ENCODE assay signal across 8 cellular contexts in genomic region chr17:45229681-45230409, GRCh38. TPM values are rescaled to one million over a fixed set of nuclear protein-coding genes. Genes with fewer than 3 reads are reported as not detected.
DNase-seq lines count a peak whose midpoint lies in the region; ATAC-seq and TF ChIP-seq lines count a peak whose summit lies in the region.

No MANE protein-coding gene starts in this region.

- peaks cover 82% of the 10 kb centered on the region for H3K36me3 Mint-ChIP-seq in effector memory CD8-positive, alpha-beta T cell (ENCODE audit: insufficient read depth)
- peaks cover 5% of the 10 kb centered on the region for H3K36me3 Mint-ChIP-seq in endothelial cell (ENCODE audit: low read depth, unreplicated experiment)

- H3K4me1 ChIP-seq in psoas muscle (peaks cover 15% of the 10 kb centered on the region), prostate gland (replicated peaks) (no peaks in the 10 kb centered on the region)

- peak overlapping the region; percentile 100 for H3K27ac Mint-ChIP-seq in effector memory CD8-positive, alpha-beta T cell
- H3K27ac Mint-ChIP-seq in endothelial cell (ENCODE audit: unreplicated experiment), result no peak overlapping the region

- H3K4me3 ChIP-seq in psoas muscle, result no peak overlapping the region
- no peak overlapping the region for H3K4me3 ChIP-seq in prostate gland

- no peak for TF ChIP-seq CTCF in GM10248 (IDR thresholded peaks at IDR 0.05; ENCODE audit: control extremely low read depth, extremely low read depth, low read depth, missing control alignments)
- no peak for TF ChIP-seq CTCF in psoas muscle (IDR thresholded peaks at IDR 0.05)
- no peak for TF ChIP-seq CTCF in prostate gland (IDR thresholded peaks at IDR 0.05)
- TF ChIP-seq CTCF in endothelial cell (IDR thresholded peaks at IDR 0.05; ENCODE audit: unreplicated experiment), result no peak

- intact Hi-C loops in psoas muscle (cut with DNase I), result no loop called here
- intact Hi-C loops in prostate gland (cut with DNase I), result no loop called here

- peak overlapping the region; percentile 97 to 98 for H3K4me3 Mint-ChIP-seq in effector memory CD8-positive, alpha-beta T cell
- H3K4me3 Mint-ChIP-seq in endothelial cell (ENCODE audit: unreplicated experiment), result no peak overlapping the region

- H3K27ac ChIP-seq in psoas muscle, result peak overlapping the region; percentile 62
- peak overlapping the region in 1 of 2 donors; percentile 14 for H3K27ac ChIP-seq in prostate gland

- DNase-seq in GM10248 (ENCODE audit: extremely low spot score) (peak; percentile 73), RPMI8226 (peak; percentile 44), psoas muscle (peak; percentile 45 to 79), mesenteric fat pad (ENCODE audit: low spot score) (no peak), prostate gland (ENCODE audit: low spot score) (no peak), endothelial cell (ENCODE audit: low spot score) (no peak)
- no peak for DNase-seq in effector memory CD8-positive, alpha-beta T cell

- peak; percentile 5 for ATAC-seq in effector memory CD8-positive, alpha-beta T cell (replicated peaks)
- ATAC-seq in psoas muscle (no peak), HG03521 (IDR thresholded peaks at IDR 0.05; ENCODE audit: unreplicated experiment) (no peak)

- 77 to 85% (median 77%) methylated on average over 13 to 16 of the region's 16 CpGs for WGBS in psoas muscle, 3 donors
- WGBS in prostate gland, result 86% methylated on average over 16 of the region's 16 CpGs

- CTCF ChIA-PET in GM10248 (lab: Yijun Ruan, JAX), result interaction anchor here (0.7 to 13.0 kb wide), 15 partner anchors 11 to 199 kb away, joined by 3 to 309 read pairs (median 5); partner anchors contain the start of genes ACBD4 and FMNL1

- POLR2A ChIA-PET in GM10248 (lab: Yijun Ruan, JAX), result interaction anchor here (1.2 to 5.3 kb wide), 4 partner anchors 9 to 81 kb away, joined by 3 to 31 read pairs (median 6); partner anchors contain the start of gene HEXIM1

- no peaks in the 10 kb centered on the region for H3K27me3 Mint-ChIP-seq in effector memory CD8-positive, alpha-beta T cell
- peaks cover 9% of the 10 kb centered on the region for H3K27me3 Mint-ChIP-seq in endothelial cell (ENCODE audit: unreplicated experiment)

- peaks cover 77 to 87% of the 10 kb centered on the region in 2 donors for H3K4me1 Mint-ChIP-seq in effector memory CD8-positive, alpha-beta T cell (ENCODE audit: low read depth in 2 of 2)
- peaks cover 22% of the 10 kb centered on the region for H3K4me1 Mint-ChIP-seq in endothelial cell (ENCODE audit: unreplicated experiment)

- no peaks in the 10 kb centered on the region for H3K27me3 ChIP-seq in psoas muscle (ENCODE audit: insufficient read depth in 3 of 3, low read length in 2 of 3)
- H3K27me3 ChIP-seq in prostate gland (replicated peaks; ENCODE audit: insufficient read depth), result no peaks in the 10 kb centered on the region

- H3K9me3 ChIP-seq in psoas muscle (no peaks in the 10 kb centered on the region), prostate gland (no peaks in the 10 kb centered on the region)

- TF ChIP-seq POLR2A in prostate gland (IDR thresholded peaks at IDR 0.05), result no peak

- no peaks in the 10 kb centered on the region for H3K9me3 Mint-ChIP-seq in effector memory CD8-positive, alpha-beta T cell
- H3K9me3 Mint-ChIP-seq in endothelial cell (ENCODE audit: unreplicated experiment), result no peaks in the 10 kb centered on the region

- H3K36me3 ChIP-seq in psoas muscle (ENCODE audit: insufficient read depth in 1 of 2, low read depth in 1 of 2), result no peaks in the 10 kb centered on the region
- H3K36me3 ChIP-seq in prostate gland, result no peaks in the 10 kb centered on the region

RNA-seq across cellular contexts. Expression of gene FMNL1, which starts 8.2 kb away (rescaled TPM):
- total RNA-seq in psoas muscle (1 to 10 TPM; 5.4 to 6.5 (median 6.0) TPM), mesenteric fat pad (51.2 TPM), prostate gland (10 to 100 TPM in 1 of 2 donors, 1 to 10 TPM in 1; 3.6 to 12.2 TPM), endothelial cell (ENCODE audit: unreplicated experiment) (103 TPM)
- 1 to 10 TPM; 1.8 to 2.4 (median 2.3) TPM for polyA plus RNA-seq in psoas muscle

RNA-seq across cellular contexts. Expression of gene SPATA32, which starts 32.0 kb away (rescaled TPM):
- total RNA-seq in psoas muscle (under 1 TPM in 1 of 4 donors, not detected in 3; 0.11 TPM), mesenteric fat pad (not detected), prostate gland (1 to 10 TPM in 1 of 2 donors, not detected in 1; 3.2 TPM), endothelial cell (ENCODE audit: unreplicated experiment) (not detected)
- not detected for polyA plus RNA-seq in psoas muscle

Comparison
In these comparisons a context has a peak if more than half of its experiments do, and no peak if none do; other contexts are left out.
1. DNase-seq: peak in GM10248 (single experiment), RPMI8226 (single experiment) and psoas muscle (2 of 2); none in effector memory CD8-positive, alpha-beta T cell (0 of 3), mesenteric fat pad (single experiment), prostate gland (single experiment) and endothelial cell (single experiment).